Comparison of ENCODE assay signal across 26 cellular contexts in genomic region chr7:148445260-148446044, GRCh38.
A peak's percentile ranks its signal among the peaks of the same experiment; 100 is the strongest.
DNase-seq lines count a peak whose midpoint lies in the region; ATAC-seq, FAIRE-seq and TF ChIP-seq lines count a peak whose summit lies in the region.
"Had no signal": no experiment of that assay in that cellular context is flagged by ENCODE, and none has a peak within 500 bp of the region (broad histone marks: within the 10 kb centered on the region; RNA-seq: fewer than 3 reads in every experiment).

No MANE protein-coding gene starts in this region.

- H3K4me1 ChIP-seq in HEK293 (ENCODE audit: control insufficient read depth, insufficient read depth, low read length): no peaks in the 10 kb centered on the region
- H3K4me1 ChIP-seq in HepG2 (ENCODE audit: insufficient read depth, low read length): peaks cover 41% of the 10 kb centered on the region
- H3K4me1 ChIP-seq in trophoblast cell (ENCODE audit: control insufficient read depth in 1 of 2, insufficient read depth in 2 of 2, low read length in 2 of 2): no peaks in the 10 kb centered on the region
- no peaks in the 10 kb centered on the region for H3K4me1 ChIP-seq in suprapubic skin
- H3K4me1 ChIP-seq: BE2C; BLaER1 treated with 17β-estradiol and CSF1 and Interleukin-3, amounts not matched to agents 10 nM and 100 nM had no signal

- H3K9me3 ChIP-seq in HEK293 (ENCODE audit: control insufficient read depth, insufficient read depth, low read depth, low read length) (no peaks in the 10 kb centered on the region), HepG2 (ENCODE audit: low read length) (peaks cover 15% of the 10 kb centered on the region), trophoblast cell (ENCODE audit: insufficient read depth, low read depth, low read length) (peaks cover 11% of the 10 kb centered on the region), suprapubic skin (peaks cover 10% of the 10 kb centered on the region)

- H4K20me1 ChIP-seq in HepG2 (ENCODE audit: insufficient read depth, low read length): no peaks in the 10 kb centered on the region
- H4K20me1 ChIP-seq: BLaER1 treated with 17β-estradiol and CSF1 and Interleukin-3, amounts not matched to agents 10 nM and 100 nM had no signal

- no peak for DNase-seq in WTC11 (ENCODE audit: low spot score)
- no peak for DNase-seq in HepG2 (ENCODE audit: low spot score)
- DNase-seq in trophoblast cell: no peak
- no peak for DNase-seq in suprapubic skin (ENCODE audit: low spot score in 2 of 2)
- DNase-seq: 8988T; ACHN; AML-193; BE2C; Calu3; CD4-positive, alpha-beta T cell; COR-L47; DMS53; DMS79 treated with DMSO at 0.1 percent for 48 hours; GF-D8; H9; HFFc6 had no signal

- H3K4ac ChIP-seq in trophoblast cell (ENCODE audit: low read depth, low read length): no peak overlapping the region

- H3K4me3 Mint-ChIP-seq in WTC11: no peak overlapping the region
- H3K4me3 Mint-ChIP-seq: CD14-positive monocyte; CD4-positive, alpha-beta T cell; GM23338; H9; HFFc6 had no signal

- no peaks in the 10 kb centered on the region for H3K4me1 Mint-ChIP-seq in WTC11
- H3K4me1 Mint-ChIP-seq: CD14-positive monocyte, GM23338 had no signal

- in situ Hi-C loops in HepG2 (cut with HindIII; ENCODE audit: extremely low pct_ligation_motif_present, low pct_unique_long_range_greater_than_20kb): no loop called here

- CTCF ChIA-PET in HEK293 (lab: Yijun Ruan, JAX) (no interaction called here), WTC11 (lab: Charles Lee) (interaction anchor here (1.4 kb wide), 1 partner anchor 180 kb away, joined by 3 read pairs; no protein-coding TSS in a partner anchor), HepG2 (lab: Yijun Ruan, JAX; ENCODE audit: low intra/inter-chr PET ratio, low total read pairs) (no interaction called here)

- H2BK5ac ChIP-seq in trophoblast cell (ENCODE audit: low read depth, low read length, poor library complexity): no peak overlapping the region

- H3K4me3 ChIP-seq in HEK293 (ENCODE audit: low read depth, low read length) (no peak overlapping the region), HepG2 (replicated peaks in 1 of 3; ENCODE audit: insufficient read depth in 1 of 3, low read depth in 2 of 3, low read length in 3 of 3) (no peak overlapping the region), trophoblast cell (ENCODE audit: low read depth, low read length) (peak overlapping the region; percentile 25), suprapubic skin (no peak overlapping the region)
- H3K4me3 ChIP-seq: A549; BLaER1 treated with 17β-estradiol and CSF1 and Interleukin-3, amounts not matched to agents 10 nM and 100 nM; GM23338 had no signal

- H2BK12ac ChIP-seq in trophoblast cell (ENCODE audit: low read length): no peak overlapping the region

- TF ChIP-seq CTCF in HEK293 (tag by site-specific recombination; IDR thresholded peaks at IDR 0.05) (no peak), WTC11 (IDR thresholded peaks at IDR 0.05) (no peak), HepG2 (CRISPR knock-in tag; IDR thresholded peaks at IDR 0.05) (no peak), suprapubic skin (IDR thresholded peaks at IDR 0.05) (no peak)

- H4K8ac ChIP-seq in trophoblast cell (ENCODE audit: low read depth, low read length): no peak overlapping the region

- H3K27me3 Mint-ChIP-seq in WTC11 (ENCODE audit: low read depth): peaks cover 7% of the 10 kb centered on the region
- H3K27me3 Mint-ChIP-seq: CD4-positive, alpha-beta T cell had no signal

- H2BK120ac ChIP-seq in trophoblast cell (ENCODE audit: insufficient read depth, low read length, poor library complexity): no peak overlapping the region

- H3K9me3 Mint-ChIP-seq in WTC11: peaks cover 28% of the 10 kb centered on the region
- H3K9me3 Mint-ChIP-seq: CD4-positive, alpha-beta T cell had no signal

- H2AK5ac ChIP-seq in trophoblast cell (ENCODE audit: low read length): no peak overlapping the region

- no peak for TF ChIP-seq POLR2A in HepG2 (IDR thresholded peaks at IDR 0.05; ENCODE audit: insufficient read depth in 1 of 2, low read depth in 2 of 2, low read length in 2 of 2)
- no peak for TF ChIP-seq POLR2A in suprapubic skin (IDR thresholded peaks at IDR 0.05)

- no peak for TF ChIP-seq RAD21 in HepG2 (CRISPR knock-in tag; IDR thresholded peaks at IDR 0.05)

- H4K12ac ChIP-seq in trophoblast cell (ENCODE audit: low read depth, low read length): no peak overlapping the region

- H3K27ac Mint-ChIP-seq in WTC11: no peak overlapping the region
- H3K27ac Mint-ChIP-seq: CD14-positive monocyte; CD4-positive, alpha-beta T cell; GM23338; H9; HFFc6 had no signal

- H3K4me2 ChIP-seq in HepG2 (ENCODE audit: low read depth, low read length): no peak overlapping the region
- no peak overlapping the region for H3K4me2 ChIP-seq in trophoblast cell (ENCODE audit: low read length)
- H3K4me2 ChIP-seq: A549; BLaER1 treated with 17β-estradiol and CSF1 and Interleukin-3, amounts not matched to agents 10 nM and 100 nM; GM23338 had no signal

- ATAC-seq in WTC11 (no peak), HepG2 (no peak), GM21528 (IDR thresholded peaks at IDR 0.05; ENCODE audit: low FRiP score, unreplicated experiment) (no peak), GM21447 (IDR thresholded peaks at IDR 0.05; ENCODE audit: unreplicated experiment) (no peak)
- ATAC-seq: A549, GM23338, HCT116 had no signal

- H3K79me2 ChIP-seq in HepG2 (ENCODE audit: insufficient read depth, low read length) (no peaks in the 10 kb centered on the region), trophoblast cell (ENCODE audit: control insufficient read depth, insufficient read depth, low read length, poor library complexity) (no peaks in the 10 kb centered on the region)

- H3K18ac ChIP-seq in trophoblast cell (ENCODE audit: low read length): no peak overlapping the region

- WGBS in HepG2 (ENCODE audit: low lambda C conversion rate): 94% methylated on average over 16 of the region's 42 CpGs
- WGBS in trophoblast cell (ENCODE audit: extremely low coverage, insufficient coverage, insufficient read length): no CpG with 5 or more reads among the region's 42 CpGs
- WGBS in suprapubic skin: 92% methylated on average over 14 of the region's 42 CpGs

- H3K36me3 ChIP-seq in HEK293 (ENCODE audit: control insufficient read depth in 2 of 2, insufficient read depth in 1 of 2, low read length in 2 of 2) (no peaks in the 10 kb centered on the region), HepG2 (replicated peaks in 1 of 2; ENCODE audit: control insufficient read depth in 1 of 2, insufficient read depth in 2 of 2, low read length in 2 of 2) (no peaks in the 10 kb centered on the region), trophoblast cell (ENCODE audit: control insufficient read depth in 1 of 2, insufficient read depth in 2 of 2, low read length in 2 of 2) (peaks cover 0 to 5% of the 10 kb centered on the region in 2 experiments), suprapubic skin (no peaks in the 10 kb centered on the region)
- H3K36me3 ChIP-seq: BE2C; BLaER1 treated with 17β-estradiol and CSF1 and Interleukin-3, amounts not matched to agents 10 nM and 100 nM had no signal

- TF ChIP-seq EP300 in HepG2 (IDR thresholded peaks at IDR 0.05; ENCODE audit: low read depth in 2 of 2, low read length in 2 of 2): no peak
- no peak for TF ChIP-seq EP300 in HepG2 (CRISPR knock-in tag; IDR thresholded peaks at IDR 0.05; ENCODE audit: borderline replicate concordance)
- TF ChIP-seq EP300 in suprapubic skin (IDR thresholded peaks at IDR 0.05): no peak

- intact Hi-C loops in HepG2 (cut with micrococcal nuclease; ENCODE audit: unreplicated experiment): no loop called here

- H3K79me1 ChIP-seq in trophoblast cell (ENCODE audit: low read length): no peaks in the 10 kb centered on the region

- no peak for FAIRE-seq in HepG2 (lab: Jason Lieb, UNC)
- FAIRE-seq: A549, GM12891, GM18507 had no signal

- H3K23ac ChIP-seq in trophoblast cell (ENCODE audit: low read length): no peak overlapping the region

- POLR2A ChIA-PET in HEK293 (lab: Yijun Ruan, JAX): no interaction called here
- POLR2A ChIA-PET in WTC11 (lab: Charles Lee): interaction anchor here (0.6 kb wide), 1 partner anchor 16 kb away, joined by 4 read pairs; no protein-coding TSS in a partner anchor
- POLR2A ChIA-PET in HepG2 (lab: Yijun Ruan, JAX): no interaction called here

- no TSS peak for BruUV-seq in HepG2 (replicated peaks; lab: Mats Ljungman, UMichigan)

- H3K14ac ChIP-seq in trophoblast cell (ENCODE audit: low read length): no peak overlapping the region

- H3K27ac ChIP-seq in HEK293 (ENCODE audit: extremely low read depth, low read depth, low read length) (no peak overlapping the region), HepG2 (ENCODE audit: extremely low read length, insufficient read depth, low read length) (no peak overlapping the region), trophoblast cell (ENCODE audit: low read depth, low read length) (no peak overlapping the region), suprapubic skin (no peak overlapping the region)
- H3K27ac ChIP-seq: BLaER1 treated with 17β-estradiol and CSF1 and Interleukin-3, amounts not matched to agents 10 nM and 100 nM had no signal

- no peaks in the 10 kb centered on the region for H3K27me3 ChIP-seq in HepG2 (ENCODE audit: control insufficient read depth in 1 of 2, insufficient read depth in 2 of 2, low read length in 2 of 2)
- H3K27me3 ChIP-seq in trophoblast cell (ENCODE audit: insufficient read depth, low read length): no peaks in the 10 kb centered on the region
- no peaks in the 10 kb centered on the region for H3K27me3 ChIP-seq in suprapubic skin
- H3K27me3 ChIP-seq: BE2C; BLaER1 treated with 17β-estradiol and CSF1 and Interleukin-3, amounts not matched to agents 10 nM and 100 nM had no signal

- peaks cover 23% of the 10 kb centered on the region for H3K36me3 Mint-ChIP-seq in WTC11
- H3K36me3 Mint-ChIP-seq: CD14-positive monocyte had no signal

- H3K9ac ChIP-seq in HepG2 (ENCODE audit: insufficient read depth, low read depth, low read length) (no peak overlapping the region), trophoblast cell (ENCODE audit: low read length) (no peak overlapping the region)
- H3K9ac ChIP-seq: BLaER1 treated with 17β-estradiol and CSF1 and Interleukin-3, amounts not matched to agents 10 nM and 100 nM had no signal

- H4K91ac ChIP-seq in trophoblast cell (ENCODE audit: low read depth, low read length): no peak overlapping the region

- H2AFZ ChIP-seq in HepG2 (ENCODE audit: low read length): no peak overlapping the region
- H2AFZ ChIP-seq in trophoblast cell (ENCODE audit: insufficient read depth, low read length, poor library complexity): no peak overlapping the region
- H2AFZ ChIP-seq: GM23338 had no signal

Comparison
In these comparisons a context has a peak if more than half of its experiments do, and no peak if none do; other contexts are left out.
1. Of the 63 proteins assayed by ChIP-seq in both HepG2 and HEK293: peak only in HepG2: none; only in HEK293: RBAK; in both: none; in neither: 62.